ENCODE assay signal across 8 cellular contexts in genomic region chr16:5615868-5616642, GRCh38.
DNase-seq lines count a peak whose midpoint lies in the region; ATAC-seq and TF ChIP-seq lines count a peak whose summit lies in the region.

No MANE protein-coding gene starts in this region.

- H3K36me3 Mint-ChIP-seq in T-helper 2 cell treated with Interferon-gamma antibody and Interleukin-4, amounts not matched to agents 5 μg/mL and 100 μg/mL, for 36 hours (ENCODE audit: low read depth) = no peaks in the 10 kb centered on the region
- no peaks in the 10 kb centered on the region for H3K36me3 Mint-ChIP-seq in endothelial cell (ENCODE audit: low read depth, unreplicated experiment)
- H3K36me3 Mint-ChIP-seq in naive thymus-derived CD4-positive, alpha-beta T cell = no peaks in the 10 kb centered on the region

- H3K27me3 Mint-ChIP-seq in T-helper 2 cell treated with Interferon-gamma antibody and Interleukin-4, amounts not matched to agents 5 μg/mL and 100 μg/mL, for 36 hours (ENCODE audit: low read depth) = no peaks in the 10 kb centered on the region
- H3K27me3 Mint-ChIP-seq in endothelial cell (ENCODE audit: unreplicated experiment) = peaks cover 3% of the 10 kb centered on the region
- H3K27me3 Mint-ChIP-seq in naive thymus-derived CD4-positive, alpha-beta T cell = peaks cover 3 to 36% (median 27%) of the 10 kb centered on the region in 5 donors

- H3K9me3 ChIP-seq in naive thymus-derived CD4-positive, alpha-beta T cell (ENCODE audit: control insufficient read depth in 2 of 3, low read length in 3 of 3) = no peaks in the 10 kb centered on the region

- no peaks in the 10 kb centered on the region for H3K9me3 Mint-ChIP-seq in T-helper 2 cell treated with Interferon-gamma antibody and Interleukin-4, amounts not matched to agents 5 μg/mL and 100 μg/mL, for 36 hours
- H3K9me3 Mint-ChIP-seq in endothelial cell (ENCODE audit: unreplicated experiment) = no peaks in the 10 kb centered on the region
- peaks cover 0 to 9% (median 0%) of the 10 kb centered on the region in 11 donors for H3K9me3 Mint-ChIP-seq in naive thymus-derived CD4-positive, alpha-beta T cell

- DNase-seq in activated T-cell treated with anti-CD3 and anti-CD28 coated beads for 24 hours (ENCODE audit: low read depth) = peak; percentile 11
- no peak for DNase-seq in activated T-cell treated with anti-CD3 and anti-CD28 coated beads, Interleukin-2, amount 50 U/mL, for 1 hour
- DNase-seq in HuH-7.5 (ENCODE audit: low spot score) = peak; percentile 62
- peak; percentile 33 for DNase-seq in T-helper 2 cell treated with Interferon-gamma antibody and Interleukin-4, amounts not matched to agents 5 μg/mL and 100 μg/mL, for 36 hours (ENCODE audit: low spot score)
- peak; percentile 76 for DNase-seq in endothelial cell (ENCODE audit: low spot score)
- peak in 4 of 9 donors; percentile 0 to 41 (median 2) for DNase-seq in naive thymus-derived CD4-positive, alpha-beta T cell

- intact Hi-C loops in naive thymus-derived CD4-positive, alpha-beta T cell (cut with micrococcal nuclease) = no loop called here

- peaks cover 4% of the 10 kb centered on the region for H3K4me1 Mint-ChIP-seq in T-helper 2 cell treated with Interferon-gamma antibody and Interleukin-4, amounts not matched to agents 5 μg/mL and 100 μg/mL, for 36 hours (ENCODE audit: low read depth)
- peaks cover 2% of the 10 kb centered on the region for H3K4me1 Mint-ChIP-seq in endothelial cell (ENCODE audit: unreplicated experiment)
- peaks cover 0 to 6% (median 3%) of the 10 kb centered on the region in 7 donors for H3K4me1 Mint-ChIP-seq in naive thymus-derived CD4-positive, alpha-beta T cell

- H3K4me3 ChIP-seq in naive thymus-derived CD4-positive, alpha-beta T cell (ENCODE audit: low read length) = no peak overlapping the region

- no peak overlapping the region for H3K27ac Mint-ChIP-seq in T-helper 2 cell treated with Interferon-gamma antibody and Interleukin-4, amounts not matched to agents 5 μg/mL and 100 μg/mL, for 36 hours
- no peak overlapping the region for H3K27ac Mint-ChIP-seq in endothelial cell (ENCODE audit: unreplicated experiment)
- no peak overlapping the region for H3K27ac Mint-ChIP-seq in naive thymus-derived CD4-positive, alpha-beta T cell

- H3K4me1 ChIP-seq in naive thymus-derived CD4-positive, alpha-beta T cell (ENCODE audit: control insufficient read depth in 2 of 2, insufficient read depth in 2 of 2, low read length in 2 of 2) = no peaks in the 10 kb centered on the region

- POLR2A ChIA-PET in naive thymus-derived CD4-positive, alpha-beta T cell (lab: Charles Lee) = no interaction called here

- H3K27me3 ChIP-seq in naive thymus-derived CD4-positive, alpha-beta T cell (ENCODE audit: control insufficient read depth in 2 of 2, insufficient read depth in 2 of 2, low read length in 2 of 2) = no peaks in the 10 kb centered on the region

- peak; percentile 27 for ATAC-seq in naive thymus-derived CD4-positive, alpha-beta T cell
- ATAC-seq in GM19455 (IDR thresholded peaks at IDR 0.05; ENCODE audit: unreplicated experiment) = no peak
- no peak for ATAC-seq in HG03460 (IDR thresholded peaks at IDR 0.05; ENCODE audit: unreplicated experiment)

- TF ChIP-seq CTCF in endothelial cell (IDR thresholded peaks at IDR 0.05; ENCODE audit: unreplicated experiment) = peak; percentile 93

- H3K36me3 ChIP-seq in naive thymus-derived CD4-positive, alpha-beta T cell (ENCODE audit: control insufficient read depth in 2 of 3, insufficient read depth in 3 of 3, low read length in 3 of 3) = no peaks in the 10 kb centered on the region

- CTCF ChIA-PET in naive thymus-derived CD4-positive, alpha-beta T cell (lab: Charles Lee) = no interaction called here

- H3K27ac ChIP-seq in naive thymus-derived CD4-positive, alpha-beta T cell (ENCODE audit: low read depth, low read length) = no peak overlapping the region

- H3K4me3 Mint-ChIP-seq in T-helper 2 cell treated with Interferon-gamma antibody and Interleukin-4, amounts not matched to agents 5 μg/mL and 100 μg/mL, for 36 hours = peak overlapping the region; percentile 75
- H3K4me3 Mint-ChIP-seq in endothelial cell (ENCODE audit: unreplicated experiment) = no peak overlapping the region
- H3K4me3 Mint-ChIP-seq in naive thymus-derived CD4-positive, alpha-beta T cell = peak overlapping the region in 1 of 10 donors; percentile 75
